29 cellular contexts compared by ENCODE assay signal in genomic region chr6:108321253-108321740, GRCh38.
"Had no signal": no experiment of that assay in that cellular context is flagged by ENCODE, and none has a peak within 500 bp of the region (broad histone marks: within the 10 kb centered on the region; RNA-seq: fewer than 3 reads in every experiment).

No MANE protein-coding gene starts in this region.

- H3K4me2 ChIP-seq: neural progenitor cell had no signal

- H3K27ac ChIP-seq: coronary artery, dorsolateral prefrontal cortex, gastroesophageal sphincter, neural progenitor cell, parathyroid adenoma, spleen, transverse colon had no signal

- DNase-seq: activated CD4-positive, alpha-beta memory T cell treated with anti-CD3 and anti-CD28 coated beads, Interleukin-2, amount 10 ng/mL, durations not matched to agents 7 days and 5 days; activated CD4-positive, alpha-beta T cell treated with anti-CD3 and anti-CD28 coated beads for 1 hour; activated CD4-positive, alpha-beta T cell treated with anti-CD3 and anti-CD28 coated beads, Interleukin-2, amount 10 ng/mL, durations not matched to agents 7 days and 5 days; activated CD8-positive, alpha-beta memory T cell treated with anti-CD3 and anti-CD28 coated beads, Interleukin-2, amount 50 U/mL, for 48 hours; activated gamma-delta T cell; activated naive CD4-positive, alpha-beta T cell treated with anti-CD3 and anti-CD28 coated beads, Interleukin-2, amount 10 ng/mL, durations not matched to agents 7 days and 5 days; activated naive CD8-positive, alpha-beta T cell treated with anti-CD3 and anti-CD28 coated beads, Interleukin-2, amount 10 ng/mL, durations not matched to agents 7 days and 5 days; activated T-cell treated with anti-CD3 and anti-CD28 coated beads, Interleukin-2, amount 50 U/mL, for 24 hours; amygdala; dorsolateral prefrontal cortex; effector memory CD4-positive, alpha-beta T cell; erythroblast; head of caudate nucleus; hypothalamus; immature natural killer cell; kidney; left colon; natural killer cell; occipital lobe; right cardiac atrium; spleen; stimulated activated naive CD4-positive, alpha-beta T cell treated with Interleukin-2 at 50 U/mL for 16 hours; T-helper 2 cell; transverse colon had no signal

- H3K4me3 ChIP-seq: coronary artery, dorsolateral prefrontal cortex, gastroesophageal sphincter, neural progenitor cell, spleen, transverse colon had no signal

- H3K4me1 ChIP-seq: gastroesophageal sphincter, neural progenitor cell, parathyroid adenoma, spleen, transverse colon had no signal

- ATAC-seq: gastroesophageal sphincter, left colon, natural killer cell, right cardiac atrium, WTC11 had no signal

- H3K9me3 ChIP-seq: gastroesophageal sphincter, spleen, transverse colon had no signal

- H2AFZ ChIP-seq: neural progenitor cell, parathyroid adenoma had no signal

- H3K36me3 ChIP-seq: neural progenitor cell, transverse colon had no signal

- H3K9ac ChIP-seq: neural progenitor cell, parathyroid adenoma had no signal

- H3K79me2 ChIP-seq: parathyroid adenoma had no signal

- H3K27me3 ChIP-seq: dorsolateral prefrontal cortex, gastroesophageal sphincter, neural progenitor cell, spleen, transverse colon had no signal
